In the genomic region with DNA sequence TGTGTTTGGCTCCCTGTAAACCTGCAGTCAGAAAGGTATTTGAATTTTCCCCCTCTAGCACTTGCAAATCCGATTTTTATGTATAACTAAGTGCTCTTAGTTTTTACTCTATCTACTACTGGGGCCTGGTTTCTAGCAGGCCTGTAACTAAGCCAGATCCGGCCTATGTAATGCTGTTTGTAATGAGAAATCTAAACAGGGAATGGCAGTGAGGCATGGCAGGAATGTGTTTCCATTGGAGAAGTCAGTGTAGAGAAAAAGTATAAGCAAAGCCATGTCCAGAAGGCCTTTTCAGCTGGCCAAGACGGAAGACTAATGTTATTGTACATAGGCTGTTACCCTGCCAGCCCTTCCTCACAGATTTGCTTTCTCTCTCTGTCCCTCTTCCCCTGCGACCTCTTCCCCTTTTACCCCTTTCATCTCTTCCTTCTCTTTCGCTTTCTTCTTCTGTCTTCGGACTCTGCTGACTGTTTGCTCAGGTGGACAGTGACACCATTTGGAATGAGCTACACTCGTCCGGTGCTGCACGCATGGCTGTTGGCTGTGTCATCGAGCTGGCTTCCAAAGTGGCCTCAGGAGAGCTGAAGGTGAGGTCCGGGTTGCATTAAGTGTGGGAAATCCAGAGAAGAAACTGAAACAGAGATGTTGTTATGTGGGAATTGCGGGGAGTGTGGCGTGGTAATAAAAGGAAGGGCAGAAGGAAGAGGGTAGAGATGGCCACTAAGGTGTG, we compare ENCODE assay signal across 1 cellular context.
TF ChIP-seq lines count a peak whose summit lies in the region.

No MANE protein-coding gene starts in this region.

TF ChIP-seq in endothelial cell of umbilical vein, 7 proteins besides CTCF, POLR2A, EP300 and RAD21:
- TF ChIP-seq POLR2AphosphoS5 (IDR thresholded peaks at IDR 0.05; ENCODE audit: insufficient read depth, low read depth, low read length) (no peak), GATA2 (IDR thresholded peaks at IDR 0.05; ENCODE audit: insufficient read depth, insufficient read length, low read depth, low read length) (no peak), MYC (IDR thresholded peaks at IDR 0.05; ENCODE audit: low read depth, low read length) (no peak), EZH2 (IDR thresholded peaks at IDR 0.05; ENCODE audit: borderline replicate concordance, low read depth, low read length, severe bottlenecking) (no peak), FOS (IDR thresholded peaks at IDR 0.05; ENCODE audit: borderline replicate concordance, insufficient read depth, low read length) (no peak), JUN (IDR thresholded peaks at IDR 0.05; ENCODE audit: borderline replicate concordance, insufficient read depth, insufficient read length, low read depth) (no peak)
- TF ChIP-seq, protein P1, sequence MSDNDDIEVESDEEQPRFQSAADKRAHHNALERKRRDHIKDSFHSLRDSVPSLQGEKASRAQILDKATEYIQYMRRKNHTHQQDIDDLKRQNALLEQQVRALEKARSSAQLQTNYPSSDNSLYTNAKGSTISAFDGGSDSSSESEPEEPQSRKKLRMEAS (IDR thresholded peaks at IDR 0.05; ENCODE audit: insufficient read depth, insufficient read length) = no peak
